1 cellular context compared by ENCODE assay signal in the genomic region with DNA sequence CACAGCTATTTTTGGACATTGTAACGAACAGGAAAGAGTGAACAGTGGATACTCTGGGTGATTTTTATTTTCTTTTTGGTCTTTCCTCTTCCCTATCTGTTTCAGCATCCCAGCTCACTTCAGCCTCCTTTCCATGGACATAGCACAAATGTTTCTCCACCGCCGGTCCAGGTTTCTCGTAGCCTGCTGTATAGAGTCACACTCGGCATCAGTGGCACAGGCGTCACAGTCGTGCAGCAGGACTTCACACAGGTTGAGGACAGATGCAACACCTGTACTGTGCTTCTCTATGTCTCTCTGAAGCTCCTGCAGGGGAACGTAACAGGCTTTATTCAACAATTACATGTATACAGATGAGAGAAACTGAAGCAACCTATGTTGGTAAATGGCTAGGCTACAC.
TF ChIP-seq lines count a peak whose summit lies in the region.

No MANE protein-coding gene starts in this region.

TF ChIP-seq in H1, 55 proteins besides CTCF, POLR2A, EP300 and RAD21:
- TF ChIP-seq ASH2L (IDR thresholded peaks at IDR 0.05; ENCODE audit: low read length) (no peak), E2F6 (IDR thresholded peaks at IDR 0.05) (no peak), TBP (IDR thresholded peaks at IDR 0.05; ENCODE audit: low read depth, low read length) (no peak), BACH1 (IDR thresholded peaks at IDR 0.05; ENCODE audit: low read length) (no peak), FOSL1 (IDR thresholded peaks at IDR 0.05; ENCODE audit: insufficient read depth, low read depth, low read length) (no peak), SRF (IDR thresholded peaks at IDR 0.05; ENCODE audit: low read depth, low read length) (no peak), SP1 (IDR thresholded peaks at IDR 0.05; ENCODE audit: low read depth, low read length) (no peak), TEAD4 (IDR thresholded peaks at IDR 0.05; ENCODE audit: low read depth, low read length) (no peak), NANOG (IDR thresholded peaks at IDR 0.05; ENCODE audit: insufficient read depth, low read depth, low read length, poor library complexity, severe bottlenecking) (no peak), EGR1 (IDR thresholded peaks at IDR 0.05; ENCODE audit: borderline replicate concordance, low read depth, low read length) (no peak), RXRA (IDR thresholded peaks at IDR 0.05; ENCODE audit: insufficient read depth, low read depth, low read length) (no peak), BRCA1 (IDR thresholded peaks at IDR 0.05; ENCODE audit: low read depth, low read length) (no peak), CHD2 (IDR thresholded peaks at IDR 0.05; ENCODE audit: low read length) (no peak), KDM4A (IDR thresholded peaks at IDR 0.05; ENCODE audit: low read depth, low read length, severe bottlenecking) (no peak)
- TF ChIP-seq, protein P1, sequence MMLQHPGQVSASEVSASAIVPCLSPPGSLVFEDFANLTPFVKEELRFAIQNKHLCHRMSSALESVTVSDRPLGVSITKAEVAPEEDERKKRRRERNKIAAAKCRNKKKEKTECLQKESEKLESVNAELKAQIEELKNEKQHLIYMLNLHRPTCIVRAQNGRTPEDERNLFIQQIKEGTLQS (IDR thresholded peaks at IDR 0.05; ENCODE audit: insufficient read depth, low read depth, low read length): no peak
- TF ChIP-seq, protein P2, sequence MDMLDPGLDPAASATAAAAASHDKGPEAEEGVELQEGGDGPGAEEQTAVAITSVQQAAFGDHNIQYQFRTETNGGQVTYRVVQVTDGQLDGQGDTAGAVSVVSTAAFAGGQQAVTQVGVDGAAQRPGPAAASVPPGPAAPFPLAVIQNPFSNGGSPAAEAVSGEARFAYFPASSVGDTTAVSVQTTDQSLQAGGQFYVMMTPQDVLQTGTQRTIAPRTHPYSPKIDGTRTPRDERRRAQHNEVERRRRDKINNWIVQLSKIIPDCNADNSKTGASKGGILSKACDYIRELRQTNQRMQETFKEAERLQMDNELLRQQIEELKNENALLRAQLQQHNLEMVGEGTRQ (IDR thresholded peaks at IDR 0.05; ENCODE audit: low read length): no peak
